18 cellular contexts compared by ENCODE assay signal in the genomic region with DNA sequence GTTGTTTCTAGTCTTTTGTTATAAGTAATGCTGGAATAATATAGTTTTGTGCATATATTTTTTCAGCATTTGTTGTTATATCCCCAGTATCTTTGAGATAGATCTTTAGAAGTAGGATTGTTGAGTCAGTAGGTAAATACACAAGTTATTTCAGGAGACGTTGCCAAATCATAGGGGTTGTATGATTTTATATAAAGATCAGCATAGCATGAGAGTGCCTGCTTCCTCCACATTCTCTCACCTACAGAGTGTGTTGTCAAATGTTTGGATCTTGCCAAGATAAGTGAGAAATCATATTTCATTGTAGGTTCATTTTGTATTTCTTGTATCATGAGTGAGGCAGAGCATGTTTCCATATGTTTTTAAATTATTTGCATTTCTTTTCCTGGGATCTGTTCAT. TPM values are rescaled to one million over a fixed set of nuclear protein-coding genes. Genes with fewer than 3 reads are reported as not detected.
DNase-seq lines count a peak whose midpoint lies in the region; ATAC-seq and TF ChIP-seq lines count a peak whose summit lies in the region.
"Had no signal": no experiment of that assay in that cellular context is flagged by ENCODE, and none has a peak within 500 bp of the region (broad histone marks: within the 10 kb centered on the region; RNA-seq: fewer than 3 reads in every experiment).

No MANE protein-coding gene starts in this region.

- H3K9me3 Mint-ChIP-seq in natural killer cell (no peaks in the 10 kb centered on the region), chondrocyte (ENCODE audit: low read depth) (no peaks in the 10 kb centered on the region), type B pancreatic cell (no peaks in the 10 kb centered on the region)
- H3K9me3 Mint-ChIP-seq in natural killer cell treated with Interleukin-12 subunit alpha and Interleukin-12 subunit beta and Interleukin-15 and Interleukin-18, amount 100 ng/mL, for 72 hours, result no peaks in the 10 kb centered on the region
- H3K9me3 Mint-ChIP-seq: neural progenitor cell had no signal

- H3K27me3 ChIP-seq in PC-3 (ENCODE audit: low read length) (no peaks in the 10 kb centered on the region), esophagus squamous epithelium (no peaks in the 10 kb centered on the region)
- H3K27me3 ChIP-seq: colonic mucosa, neural progenitor cell, SJSA1, spleen had no signal

- TF ChIP-seq POLR2A in esophagus squamous epithelium (IDR thresholded peaks at IDR 0.05), result no peak

- H4K20me1 ChIP-seq in PC-3 (ENCODE audit: low read length), result no peaks in the 10 kb centered on the region

- peaks cover 32% of the 10 kb centered on the region for H3K4me1 ChIP-seq in PC-3 (ENCODE audit: insufficient read depth, low read length)
- H3K4me1 ChIP-seq in esophagus squamous epithelium, result peaks cover 6 to 28% (median 13%) of the 10 kb centered on the region in 3 donors
- H3K4me1 ChIP-seq: colonic mucosa, neural progenitor cell had no signal

- peaks cover 21 to 25% of the 10 kb centered on the region in 2 donors for H3K4me1 Mint-ChIP-seq in natural killer cell
- H3K4me1 Mint-ChIP-seq in natural killer cell treated with Interleukin-12 subunit alpha and Interleukin-12 subunit beta and Interleukin-15 and Interleukin-18, amount 100 ng/mL, for 72 hours (ENCODE audit: low read depth in 2 of 2), result peaks cover 13% of the 10 kb centered on the region in 2 donors
- H3K4me1 Mint-ChIP-seq in chondrocyte (ENCODE audit: low read depth), result peaks cover 27% of the 10 kb centered on the region
- peaks cover 22% of the 10 kb centered on the region for H3K4me1 Mint-ChIP-seq in type B pancreatic cell (ENCODE audit: unreplicated experiment)

- no peaks in the 10 kb centered on the region for H3K36me3 Mint-ChIP-seq in natural killer cell
- H3K36me3 Mint-ChIP-seq in natural killer cell treated with Interleukin-12 subunit alpha and Interleukin-12 subunit beta and Interleukin-15 and Interleukin-18, amount 100 ng/mL, for 72 hours, result peaks cover 9% of the 10 kb centered on the region
- peaks cover 17% of the 10 kb centered on the region for H3K36me3 Mint-ChIP-seq in chondrocyte (ENCODE audit: low read depth)
- peaks cover 19% of the 10 kb centered on the region for H3K36me3 Mint-ChIP-seq in type B pancreatic cell

- no peak for DNase-seq in natural killer cell
- no peak for DNase-seq in natural killer cell treated with Interleukin-12 subunit alpha and Interleukin-12 subunit beta and Interleukin-15 and Interleukin-18, amount 100 ng/mL, for 72 hours (ENCODE audit: low spot score)
- peak; percentile 89 for DNase-seq in PC-3
- no peak for DNase-seq in chondrocyte (ENCODE audit: low spot score)
- no peak for DNase-seq in type B pancreatic cell (ENCODE audit: extremely low spot score, unreplicated experiment)
- no peak for DNase-seq in HuH-7 (ENCODE audit: low spot score)
- DNase-seq in esophagus squamous epithelium (lab: John Stamatoyannopoulos, UW), result no peak
- DNase-seq in NOMO-1 (lab: John Stamatoyannopoulos, UW; ENCODE audit: unreplicated experiment in 2 of 2), result no peak
- DNase-seq: activated effector memory CD4-positive, alpha-beta T cell treated with anti-CD3 and anti-CD28 coated beads, Interleukin-2, amount 50 U/mL, for 16 hours; AML-193; colonic mucosa; kidney; NCI-H146; spleen; stimulated activated CD8-positive, alpha-beta memory T cell treated with anti-CD3 and anti-CD28 coated beads, Interleukin-4, amount 100 ng/mL, for 48 hours had no signal

- H3K27me3 Mint-ChIP-seq in natural killer cell (ENCODE audit: low read depth in 2 of 2) (no peaks in the 10 kb centered on the region), chondrocyte (ENCODE audit: low read depth) (no peaks in the 10 kb centered on the region), type B pancreatic cell (no peaks in the 10 kb centered on the region)
- H3K27me3 Mint-ChIP-seq in natural killer cell treated with Interleukin-12 subunit alpha and Interleukin-12 subunit beta and Interleukin-15 and Interleukin-18, amount 100 ng/mL, for 72 hours, result no peaks in the 10 kb centered on the region

- peaks cover 11% of the 10 kb centered on the region for H3F3A ChIP-seq in PC-3 (ENCODE audit: low read length, unreplicated experiment)

- WGBS in esophagus squamous epithelium, 2 donors, result 65 to 71% methylated on average over 1 of the region's 1 CpG

- BruUV-seq in PC-3 (replicated peaks; lab: Mats Ljungman, UMichigan), result no TSS peak

- H3K27ac ChIP-seq in PC-3 (ENCODE audit: low read length) (peak overlapping the region; percentile 13), esophagus squamous epithelium (no peak overlapping the region)
- H3K27ac ChIP-seq: colonic mucosa, neural progenitor cell, SJSA1 had no signal

- POLR2A ChIA-PET in PC-3 (lab: Charles Lee; ENCODE audit: unreplicated experiment), result no interaction called here

- CTCF ChIA-PET in PC-3 (lab: Charles Lee), result no interaction called here

- H3K27ac Mint-ChIP-seq in natural killer cell (peak overlapping the region; percentile 98), chondrocyte (ENCODE audit: unreplicated experiment) (peak overlapping the region; percentile 54), type B pancreatic cell (peak overlapping the region; percentile 55)
- peak overlapping the region in 1 of 2 donors; percentile 99 for H3K27ac Mint-ChIP-seq in natural killer cell treated with Interleukin-12 subunit alpha and Interleukin-12 subunit beta and Interleukin-15 and Interleukin-18, amount 100 ng/mL, for 72 hours
- H3K27ac Mint-ChIP-seq: neural progenitor cell had no signal

- H3K9ac ChIP-seq in PC-3 (ENCODE audit: low read length), result no peak overlapping the region
- H3K9ac ChIP-seq: neural progenitor cell had no signal

- peak overlapping the region; percentile 14 for H3K4me3 Mint-ChIP-seq in natural killer cell
- H3K4me3 Mint-ChIP-seq in natural killer cell treated with Interleukin-12 subunit alpha and Interleukin-12 subunit beta and Interleukin-15 and Interleukin-18, amount 100 ng/mL, for 72 hours, result no peak overlapping the region
- H3K4me3 Mint-ChIP-seq in chondrocyte (ENCODE audit: unreplicated experiment), result no peak overlapping the region
- H3K4me3 Mint-ChIP-seq in type B pancreatic cell, result peak overlapping the region; percentile 69

- H3K79me2 ChIP-seq in PC-3 (ENCODE audit: low read length), result peaks cover 25% of the 10 kb centered on the region

- H3K36me3 ChIP-seq in PC-3 (ENCODE audit: low read depth, low read length) (peaks cover 15% of the 10 kb centered on the region), esophagus squamous epithelium (peaks cover 0 to 48% (median 0%) of the 10 kb centered on the region in 3 donors)
- H3K36me3 ChIP-seq: colonic mucosa had no signal

- TF ChIP-seq CTCF in natural killer cell (IDR thresholded peaks at IDR 0.05), result no peak
- TF ChIP-seq CTCF in PC-3 (conservative IDR thresholded peaks at IDR 0.05; ENCODE audit: low read depth, low read length), result no peak
- no peak for TF ChIP-seq CTCF in chondrocyte (IDR thresholded peaks at IDR 0.05)
- no peak for TF ChIP-seq CTCF in type B pancreatic cell (conservative IDR thresholded peaks at IDR 0.05)
- TF ChIP-seq CTCF in esophagus squamous epithelium (IDR thresholded peaks at IDR 0.05), result no peak

- no peak overlapping the region for H2AFZ ChIP-seq in PC-3 (ENCODE audit: low read length)
- H2AFZ ChIP-seq: neural progenitor cell had no signal

- no peak overlapping the region for H3K4me3 ChIP-seq in PC-3 (ENCODE audit: low read length)
- no peak overlapping the region for H3K4me3 ChIP-seq in esophagus squamous epithelium
- H3K4me3 ChIP-seq: colonic mucosa, SJSA1 had no signal

- peak overlapping the region; percentile 85 for H3K4me2 ChIP-seq in PC-3 (ENCODE audit: low read length)

- no peaks in the 10 kb centered on the region for H3K9me2 ChIP-seq in PC-3 (replicated peaks; ENCODE audit: low read length)

- ATAC-seq in natural killer cell (no peak), PC-3 (peak; percentile 62)
- no peak for ATAC-seq in natural killer cell treated with Interleukin-12 subunit alpha and Interleukin-12 subunit beta and Interleukin-15 and Interleukin-18, amount 100 ng/mL, for 72 hours
- ATAC-seq: GM12878 had no signal

- no peaks in the 10 kb centered on the region for H3K9me3 ChIP-seq in PC-3 (ENCODE audit: low read length)
- H3K9me3 ChIP-seq in esophagus squamous epithelium, result no peaks in the 10 kb centered on the region
- H3K9me3 ChIP-seq: colonic mucosa, SJSA1, spleen had no signal

- intact Hi-C loops in natural killer cell (cut with micrococcal nuclease), result no loop called here
- intact Hi-C loops in PC-3 (cut with micrococcal nuclease), result loop anchor here (2.0 kb wide), 1 partner anchor 70 kb away; a partner anchor contains a TSS
- intact Hi-C loops in esophagus squamous epithelium (cut with DNase I), result no loop called here

RNA-seq across cellular contexts. Expression of a gene that starts 24.6 kb away (rescaled TPM):
- total RNA-seq in natural killer cell (10 to 100 TPM; 87.0 to 98.8 (median 94.0) TPM), PC-3 (2014; rRNA removed) (50.8 and 69.3 TPM in 2 replicates), chondrocyte (92.3 to 107 TPM (median 96.4 TPM) in 3 replicates), type B pancreatic cell (ENCODE audit: low replicate concordance) (55.2 and 78.6 TPM in 2 replicates), esophagus squamous epithelium (10 to 100 TPM; 17.5 to 40.4 (median 24.0) TPM)
- total RNA-seq in natural killer cell treated with Interleukin-12 subunit alpha and Interleukin-12 subunit beta and Interleukin-15 and Interleukin-18, amount 100 ng/mL, for 72 hours, result 10 to 100 TPM; 41.0 to 43.6 TPM

RNA-seq across cellular contexts. Expression of a gene that starts 52.7 kb away (rescaled TPM):
- total RNA-seq in natural killer cell (10 to 100 TPM in 1 of 3 donors, 1 to 10 TPM in 2; 5.2 to 10.4 (median 7.1) TPM), PC-3 (2014; rRNA removed) (27.9 and 29.4 TPM in 2 replicates), chondrocyte (3.3 to 6.6 TPM (median 3.7 TPM) in 3 replicates), type B pancreatic cell (ENCODE audit: low replicate concordance) (9.9 and 16.7 TPM in 2 replicates), esophagus squamous epithelium (1 to 10 TPM; 2.3 to 7.7 (median 5.2) TPM)
- 10 to 100 TPM; 13.3 to 27.6 TPM for total RNA-seq in natural killer cell treated with Interleukin-12 subunit alpha and Interleukin-12 subunit beta and Interleukin-15 and Interleukin-18, amount 100 ng/mL, for 72 hours

Comparison
In these comparisons a context has a peak if more than half of its experiments do, and no peak if none do; other contexts are left out.
1. H3K4me3 Mint-ChIP-seq: peak in natural killer cell (single experiment) and type B pancreatic cell (single experiment); none in natural killer cell treated with Interleukin-12 subunit alpha and Interleukin-12 subunit beta and Interleukin-15 and Interleukin-18, amount 100 ng/mL, for 72 hours (single experiment) and chondrocyte (single experiment).